21 cellular contexts compared by ENCODE assay signal in the genomic region with DNA sequence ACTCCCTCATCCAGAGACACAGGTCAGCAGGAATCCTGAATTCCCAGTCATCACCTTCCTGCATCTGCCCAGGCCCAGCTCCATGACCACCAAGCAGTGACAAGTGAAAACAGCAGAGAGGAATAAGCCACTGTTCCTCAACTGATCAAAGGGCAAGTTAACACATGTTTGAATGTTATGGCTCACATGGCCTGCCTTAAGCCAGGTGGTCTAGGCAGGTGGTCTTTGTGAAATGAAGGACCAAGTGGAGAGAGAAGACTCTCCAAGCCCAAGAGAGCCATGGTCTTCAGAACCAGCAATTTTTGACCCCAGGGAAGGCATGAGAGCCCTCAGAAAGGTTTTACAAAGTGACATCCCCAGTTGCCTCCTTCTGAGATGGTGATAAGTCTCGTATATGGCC.
DNase-seq lines count a peak whose midpoint lies in the region; ATAC-seq and TF ChIP-seq lines count a peak whose summit lies in the region.
"Had no signal": no experiment of that assay in that cellular context is flagged by ENCODE, and none has a peak within 500 bp of the region (broad histone marks: within the 10 kb centered on the region; RNA-seq: fewer than 3 reads in every experiment).

No MANE protein-coding gene starts in this region.

- H3K9me3 Mint-ChIP-seq in endodermal cell, result no peaks in the 10 kb centered on the region
- H3K9me3 Mint-ChIP-seq in immature natural killer cell, result peaks cover 0 to 1% (median 0%) of the 10 kb centered on the region in 6 donors
- H3K9me3 Mint-ChIP-seq: T-cell had no signal

- no peaks in the 10 kb centered on the region for H3K4me1 ChIP-seq in endodermal cell (ENCODE audit: control insufficient read depth, insufficient read depth, low read length)

- no peaks in the 10 kb centered on the region for H3K9me3 ChIP-seq in endodermal cell (ENCODE audit: control insufficient read depth, low read length)

- ATAC-seq in GM18867 (IDR thresholded peaks at IDR 0.05; ENCODE audit: unreplicated experiment) (peak; percentile 21), GM21423 (IDR thresholded peaks at IDR 0.05; ENCODE audit: unreplicated experiment) (peak; percentile 4), HG02938 (IDR thresholded peaks at IDR 0.05; ENCODE audit: unreplicated experiment) (peak; percentile 15)
- ATAC-seq: PC-3, SK-N-SH treated with all-trans-retinoic acid at 6 μM for 48 hours, T-cell had no signal

- DNase-seq in endodermal cell (peak; percentile 18), NCI-H2081 treated with DMSO at 0.1 percent for 48 hours (lab: John Stamatoyannopoulos, UW) (no peak), immature natural killer cell (no peak), NCI-H2171 (lab: John Stamatoyannopoulos, UW) (no peak)
- no peak for DNase-seq in stimulated activated CD4-positive, alpha-beta T cell treated with anti-CD3 and anti-CD28 coated beads, Interleukin-12 subunit alpha, Interleukin-12 subunit beta, amount 100 ng/mL, for 4 hours
- DNase-seq: C1 segment of cervical spinal cord; CD8-positive, alpha-beta memory T cell; GOT3; NCI-H1417 treated with DMSO at 0.1 percent for 48 hours; NCI-H187 treated with DMSO at 0.1 percent for 48 hours; NCI-H345; NCI-H524 treated with DMSO at 0.1 percent for 48 hours; PC-3; SIG-M5; T-cell had no signal

- WGBS in endodermal cell (ENCODE audit: insufficient coverage in 1 of 2, insufficient read length in 1 of 2), 2 experiments, result 75 to 97% methylated on average over 1 of the region's 1 CpG

- H3K9ac ChIP-seq in endodermal cell (ENCODE audit: extremely low read depth, low read length, poor library complexity, severe bottlenecking), result no peak overlapping the region
- H3K9ac ChIP-seq: KMS-11 had no signal

- H3K36me3 ChIP-seq in endodermal cell (ENCODE audit: control insufficient read depth, insufficient read depth, low read length), result no peaks in the 10 kb centered on the region

- H3K27me3 ChIP-seq in endodermal cell (ENCODE audit: control insufficient read depth, insufficient read depth, low read length, poor library complexity, severe bottlenecking), result no peaks in the 10 kb centered on the region

- H3K4me1 Mint-ChIP-seq in endodermal cell (peaks cover 11% of the 10 kb centered on the region), immature natural killer cell (no peaks in the 10 kb centered on the region)
- H3K4me1 Mint-ChIP-seq: CD8-positive, alpha-beta memory T cell; T-cell had no signal

- H3K4me3 Mint-ChIP-seq in endodermal cell (no peak overlapping the region), immature natural killer cell (no peak overlapping the region)
- H3K4me3 Mint-ChIP-seq: CD8-positive, alpha-beta memory T cell; T-cell had no signal

- H3K36me3 Mint-ChIP-seq in endodermal cell (ENCODE audit: low read depth) (no peaks in the 10 kb centered on the region), immature natural killer cell (no peaks in the 10 kb centered on the region)
- H3K36me3 Mint-ChIP-seq: CD8-positive, alpha-beta memory T cell; T-cell had no signal

- H3K27ac Mint-ChIP-seq in endodermal cell (no peak overlapping the region), immature natural killer cell (no peak overlapping the region)
- H3K27ac Mint-ChIP-seq: CD8-positive, alpha-beta memory T cell; T-cell had no signal

- H3K27ac ChIP-seq in endodermal cell (ENCODE audit: low read depth, low read length), result no peak overlapping the region
- H3K27ac ChIP-seq: KMS-11, RWPE1 had no signal

- H3K4me3 ChIP-seq in endodermal cell (ENCODE audit: low read length), result no peak overlapping the region

- H3K27me3 Mint-ChIP-seq in endodermal cell (ENCODE audit: insufficient read depth), result peaks cover 26% of the 10 kb centered on the region
- peaks cover 0 to 5% (median 1%) of the 10 kb centered on the region in 3 donors for H3K27me3 Mint-ChIP-seq in immature natural killer cell (ENCODE audit: low read depth in 3 of 3)
- H3K27me3 Mint-ChIP-seq: T-cell had no signal

- no peak for TF ChIP-seq CTCF in endodermal cell (conservative IDR thresholded peaks at IDR 0.05)
